In genomic region chr12:125674554-125674953, GRCh38 we compare ENCODE assay signal across 24 cellular contexts.
DNase-seq lines count a peak whose midpoint lies in the region; ATAC-seq and TF ChIP-seq lines count a peak whose summit lies in the region.
"Had no signal": no experiment of that assay in that cellular context is flagged by ENCODE, and none has a peak within 500 bp of the region (broad histone marks: within the 10 kb centered on the region; RNA-seq: fewer than 3 reads in every experiment).

No MANE protein-coding gene starts in this region.

- peak; percentile 95 for DNase-seq in MG63
- DNase-seq in endothelial cell (ENCODE audit: low spot score) = peak; percentile 12
- peak; percentile 10 for DNase-seq in left kidney (ENCODE audit: low read depth, low spot score)
- DNase-seq in sciatic nerve (ENCODE audit: low spot score) = no peak
- DNase-seq in effector CD4-positive, alpha-beta T cell = no peak
- DNase-seq: 8988T; ACHN; AML-193; BE2C; CD4-positive, alpha-beta T cell; CD8-positive, alpha-beta memory T cell; DMS 273 treated with DMSO at 0.1 percent for 48 hours; DMS79; EL; GDM1; H9 had no signal

- TF ChIP-seq CTCF in endothelial cell (IDR thresholded peaks at IDR 0.05; ENCODE audit: unreplicated experiment) = no peak

- H3K9me3 ChIP-seq in MG63 = peaks cover 1% of the 10 kb centered on the region; the same call in 1 of the 2 replicates
- H3K9me3 ChIP-seq: A549; BE2C; BLaER1 treated with 17β-estradiol and CSF1 and Interleukin-3, amounts not matched to agents 10 nM and 100 nM had no signal

- no peaks in the 10 kb centered on the region for H3K9me3 Mint-ChIP-seq in endothelial cell (ENCODE audit: unreplicated experiment)
- H3K9me3 Mint-ChIP-seq in stimulated activated memory B cell treated with anti-CD40 and anti-IgM and Interleukin-4, amounts not matched to agents 10 μg/mL and 1 μg/mL and 100 μg/mL, for 72 hours = no peaks in the 10 kb centered on the region
- H3K9me3 Mint-ChIP-seq: CD4-positive, alpha-beta T cell; H9 had no signal

- H3K36me3 Mint-ChIP-seq in endothelial cell (ENCODE audit: low read depth, unreplicated experiment) = no peaks in the 10 kb centered on the region
- H3K36me3 Mint-ChIP-seq in stimulated activated memory B cell treated with anti-CD40 and anti-IgM and Interleukin-4, amounts not matched to agents 10 μg/mL and 1 μg/mL and 100 μg/mL, for 72 hours = no peaks in the 10 kb centered on the region
- H3K36me3 Mint-ChIP-seq: CD14-positive monocyte; CD8-positive, alpha-beta memory T cell had no signal

- no peak overlapping the region for H3K4me3 ChIP-seq in MG63
- H3K4me3 ChIP-seq: A549; BLaER1 treated with 17β-estradiol and CSF1 and Interleukin-3, amounts not matched to agents 10 nM and 100 nM; GM12878 had no signal

- no peak overlapping the region for H3K4me3 Mint-ChIP-seq in endothelial cell (ENCODE audit: unreplicated experiment)
- no peak overlapping the region for H3K4me3 Mint-ChIP-seq in stimulated activated memory B cell treated with anti-CD40 and anti-IgM and Interleukin-4, amounts not matched to agents 10 μg/mL and 1 μg/mL and 100 μg/mL, for 72 hours
- H3K4me3 Mint-ChIP-seq: CD14-positive monocyte; CD4-positive, alpha-beta T cell; CD8-positive, alpha-beta memory T cell; H9 had no signal

- peak; percentile 76 for ATAC-seq in sciatic nerve
- ATAC-seq in esophagus mucosa = no peak
- no peak for ATAC-seq in HG03469 (IDR thresholded peaks at IDR 0.05; ENCODE audit: unreplicated experiment)
- ATAC-seq in stimulated activated memory B cell treated with anti-CD40 and anti-IgM and Interleukin-4, amounts not matched to agents 10 μg/mL and 1 μg/mL and 100 μg/mL, for 72 hours = no peak
- ATAC-seq: A549, GM12878, HCT116 had no signal

- intact Hi-C loops in sciatic nerve (cut with DNase I) = no loop called here

- no peaks in the 10 kb centered on the region for H3K27me3 Mint-ChIP-seq in endothelial cell (ENCODE audit: unreplicated experiment)
- H3K27me3 Mint-ChIP-seq in stimulated activated memory B cell treated with anti-CD40 and anti-IgM and Interleukin-4, amounts not matched to agents 10 μg/mL and 1 μg/mL and 100 μg/mL, for 72 hours = no peaks in the 10 kb centered on the region
- H3K27me3 Mint-ChIP-seq: CD4-positive, alpha-beta T cell had no signal

- no peaks in the 10 kb centered on the region for H3K27me3 ChIP-seq in MG63
- H3K27me3 ChIP-seq: BE2C; BLaER1 treated with 17β-estradiol and CSF1 and Interleukin-3, amounts not matched to agents 10 nM and 100 nM had no signal

- H3K27ac Mint-ChIP-seq in endothelial cell (ENCODE audit: unreplicated experiment) = no peak overlapping the region
- no peak overlapping the region for H3K27ac Mint-ChIP-seq in stimulated activated memory B cell treated with anti-CD40 and anti-IgM and Interleukin-4, amounts not matched to agents 10 μg/mL and 1 μg/mL and 100 μg/mL, for 72 hours
- H3K27ac Mint-ChIP-seq: CD14-positive monocyte; CD4-positive, alpha-beta T cell; CD8-positive, alpha-beta memory T cell; H9 had no signal

- no peaks in the 10 kb centered on the region for H3K4me1 Mint-ChIP-seq in endothelial cell (ENCODE audit: unreplicated experiment)
- H3K4me1 Mint-ChIP-seq in stimulated activated memory B cell treated with anti-CD40 and anti-IgM and Interleukin-4, amounts not matched to agents 10 μg/mL and 1 μg/mL and 100 μg/mL, for 72 hours = no peaks in the 10 kb centered on the region
- H3K4me1 Mint-ChIP-seq: CD14-positive monocyte; CD8-positive, alpha-beta memory T cell; H9 had no signal

- H3K36me3 ChIP-seq in MG63 = no peaks in the 10 kb centered on the region
- H3K36me3 ChIP-seq: BE2C; BLaER1 treated with 17β-estradiol and CSF1 and Interleukin-3, amounts not matched to agents 10 nM and 100 nM had no signal

Comparison
In these comparisons a context has a peak if more than half of its experiments do, and no peak if none do; other contexts are left out.
1. DNase-seq: peak in MG63 (single experiment), endothelial cell (single experiment) and left kidney (single experiment); none in sciatic nerve (single experiment) and effector CD4-positive, alpha-beta T cell (single experiment).